20 cellular contexts compared by ENCODE assay signal in genomic region chr5:15573594-15573993, GRCh38.
"Had no signal": no experiment of that assay in that cellular context is flagged by ENCODE, and none has a peak within 500 bp of the region (broad histone marks: within the 10 kb centered on the region; RNA-seq: fewer than 3 reads in every experiment).

No MANE protein-coding gene starts in this region.

- H3K9me3 ChIP-seq: gastrocnemius medialis, heart left ventricle, left ventricle myocardium inferior, neutrophil, pancreas, tibial artery had no signal

- H3K27ac Mint-ChIP-seq: activated CD4-positive, alpha-beta memory T cell treated with anti-CD3 and anti-CD28 coated beads for 36 hours; activated CD4-positive, alpha-beta T cell treated with anti-CD3 and anti-CD28 coated beads for 36 hours; activated naive CD8-positive, alpha-beta T cell treated with anti-CD3 and anti-CD28 coated beads for 36 hours; dendritic cell treated with granulocyte-macrophage colony-stimulating factor and Interleukin-4, amounts not matched to agents 40 ng/mL and 50 ng/mL, for 4 days; naive thymus-derived CD8-positive, alpha-beta T cell; T-helper 2 cell treated with Interferon-gamma antibody and Interleukin-4, amounts not matched to agents 5 μg/mL and 100 μg/mL, for 36 hours; WTC11 had no signal

- H3K27me3 Mint-ChIP-seq: activated CD4-positive, alpha-beta memory T cell treated with anti-CD3 and anti-CD28 coated beads for 36 hours; activated CD4-positive, alpha-beta T cell treated with anti-CD3 and anti-CD28 coated beads for 36 hours; dendritic cell treated with granulocyte-macrophage colony-stimulating factor and Interleukin-4, amounts not matched to agents 40 ng/mL and 50 ng/mL, for 4 days; naive thymus-derived CD8-positive, alpha-beta T cell had no signal

- H3K4me1 Mint-ChIP-seq: activated CD4-positive, alpha-beta T cell treated with anti-CD3 and anti-CD28 coated beads for 36 hours; activated naive CD8-positive, alpha-beta T cell treated with anti-CD3 and anti-CD28 coated beads for 36 hours; naive thymus-derived CD8-positive, alpha-beta T cell had no signal

- H3K4me1 ChIP-seq: pancreas had no signal

- H3K4me3 Mint-ChIP-seq: activated CD4-positive, alpha-beta memory T cell treated with anti-CD3 and anti-CD28 coated beads for 36 hours; activated CD4-positive, alpha-beta T cell treated with anti-CD3 and anti-CD28 coated beads for 36 hours; activated naive CD8-positive, alpha-beta T cell treated with anti-CD3 and anti-CD28 coated beads for 36 hours; dendritic cell treated with granulocyte-macrophage colony-stimulating factor and Interleukin-4, amounts not matched to agents 40 ng/mL and 50 ng/mL, for 4 days; naive thymus-derived CD8-positive, alpha-beta T cell; T-helper 2 cell treated with Interferon-gamma antibody and Interleukin-4, amounts not matched to agents 5 μg/mL and 100 μg/mL, for 36 hours; WTC11 had no signal

- DNase-seq: activated CD4-positive, alpha-beta memory T cell treated with anti-CD3 and anti-CD28 coated beads for 36 hours; activated CD4-positive, alpha-beta T cell treated with anti-CD3 and anti-CD28 coated beads for 36 hours; activated naive CD4-positive, alpha-beta T cell; activated naive CD8-positive, alpha-beta T cell treated with anti-CD3 and anti-CD28 coated beads for 36 hours; activated T-cell treated with anti-CD3 and anti-CD28 coated beads for 4 hours; amniotic stem cell; effector memory CD4-positive, alpha-beta T cell; gastrocnemius medialis; heart left ventricle; left ventricle myocardium inferior; mesendoderm; naive thymus-derived CD8-positive, alpha-beta T cell; pancreas; stimulated activated naive CD4-positive, alpha-beta T cell; tibial artery had no signal

- H3K27ac ChIP-seq: cardiac muscle cell, gastrocnemius medialis, neutrophil, pancreas, tibial artery had no signal

- H3K27me3 ChIP-seq: cardiac muscle cell, gastrocnemius medialis, heart left ventricle, neutrophil, pancreas, tibial artery had no signal

- H3K36me3 Mint-ChIP-seq: activated CD4-positive, alpha-beta memory T cell treated with anti-CD3 and anti-CD28 coated beads for 36 hours; activated naive CD8-positive, alpha-beta T cell treated with anti-CD3 and anti-CD28 coated beads for 36 hours; naive thymus-derived CD8-positive, alpha-beta T cell; WTC11 had no signal

- H3K36me3 ChIP-seq: cardiac muscle cell, gastrocnemius medialis, heart left ventricle, left ventricle myocardium inferior, neutrophil, pancreas, tibial artery had no signal

- H3K9me3 Mint-ChIP-seq: activated CD4-positive, alpha-beta memory T cell treated with anti-CD3 and anti-CD28 coated beads for 36 hours; activated naive CD8-positive, alpha-beta T cell treated with anti-CD3 and anti-CD28 coated beads for 36 hours; WTC11 had no signal

- H3K4me3 ChIP-seq: cardiac muscle cell, gastrocnemius medialis, heart left ventricle, left ventricle myocardium inferior, pancreas, tibial artery had no signal

- ATAC-seq: activated CD4-positive, alpha-beta T cell treated with anti-CD3 and anti-CD28 coated beads for 36 hours; gastrocnemius medialis; naive thymus-derived CD8-positive, alpha-beta T cell; pancreas; WTC11 had no signal
